In the genomic region with DNA sequence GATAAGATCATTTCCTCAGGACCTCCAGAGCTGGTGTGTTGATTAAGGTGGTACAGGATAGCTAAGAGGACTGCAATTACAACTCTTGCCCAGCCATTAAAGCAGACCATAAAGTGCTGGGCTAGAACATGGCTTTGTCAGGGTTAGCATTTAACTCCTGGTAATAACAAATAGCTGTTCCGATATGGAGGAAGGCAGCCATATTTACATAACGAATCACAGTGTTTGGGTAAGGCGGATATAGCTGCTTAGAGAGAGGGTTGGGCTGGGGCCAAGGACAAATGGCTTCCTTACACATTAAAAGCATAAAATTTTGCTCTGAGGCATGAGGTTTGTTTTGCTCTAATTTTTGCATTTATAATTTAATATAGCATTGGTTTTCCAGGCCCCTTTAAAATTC, we compare ENCODE assay signal across 1 cellular context.
TF ChIP-seq lines count a peak whose summit lies in the region.

No MANE protein-coding gene starts in this region.

TF ChIP-seq in HepG2, 621 proteins besides CTCF, POLR2A, EP300 and RAD21 (continued from another document and continues in another):
- no peak for TF ChIP-seq DPF2 (CRISPR knock-in tag; IDR thresholded peaks at IDR 0.05; ENCODE audit: borderline replicate concordance, low read depth)
- TF ChIP-seq, protein P1, sequence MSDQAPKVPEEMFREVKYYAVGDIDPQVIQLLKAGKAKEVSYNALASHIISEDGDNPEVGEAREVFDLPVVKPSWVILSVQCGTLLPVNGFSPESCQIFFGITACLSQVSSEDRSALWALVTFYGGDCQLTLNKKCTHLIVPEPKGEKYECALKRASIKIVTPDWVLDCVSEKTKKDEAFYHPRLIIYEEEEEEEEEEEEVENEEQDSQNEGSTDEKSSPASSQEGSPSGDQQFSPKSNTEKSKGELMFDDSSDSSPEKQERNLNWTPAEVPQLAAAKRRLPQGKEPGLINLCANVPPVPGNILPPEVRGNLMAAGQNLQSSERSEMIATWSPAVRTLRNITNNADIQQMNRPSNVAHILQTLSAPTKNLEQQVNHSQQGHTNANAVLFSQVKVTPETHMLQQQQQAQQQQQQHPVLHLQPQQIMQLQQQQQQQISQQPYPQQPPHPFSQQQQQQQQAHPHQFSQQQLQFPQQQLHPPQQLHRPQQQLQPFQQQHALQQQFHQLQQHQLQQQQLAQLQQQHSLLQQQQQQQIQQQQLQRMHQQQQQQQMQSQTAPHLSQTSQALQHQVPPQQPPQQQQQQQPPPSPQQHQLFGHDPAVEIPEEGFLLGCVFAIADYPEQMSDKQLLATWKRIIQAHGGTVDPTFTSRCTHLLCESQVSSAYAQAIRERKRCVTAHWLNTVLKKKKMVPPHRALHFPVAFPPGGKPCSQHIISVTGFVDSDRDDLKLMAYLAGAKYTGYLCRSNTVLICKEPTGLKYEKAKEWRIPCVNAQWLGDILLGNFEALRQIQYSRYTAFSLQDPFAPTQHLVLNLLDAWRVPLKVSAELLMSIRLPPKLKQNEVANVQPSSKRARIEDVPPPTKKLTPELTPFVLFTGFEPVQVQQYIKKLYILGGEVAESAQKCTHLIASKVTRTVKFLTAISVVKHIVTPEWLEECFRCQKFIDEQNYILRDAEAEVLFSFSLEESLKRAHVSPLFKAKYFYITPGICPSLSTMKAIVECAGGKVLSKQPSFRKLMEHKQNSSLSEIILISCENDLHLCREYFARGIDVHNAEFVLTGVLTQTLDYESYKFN (CRISPR knock-in tag; conservative IDR thresholded peaks at IDR 0.05): peak; percentile 70
- TF ChIP-seq MIER3 (CRISPR knock-in tag; IDR thresholded peaks at IDR 0.05; ENCODE audit: borderline replicate concordance): no peak
- TF ChIP-seq PRMT3 (CRISPR knock-in tag; IDR thresholded peaks at IDR 0.05; ENCODE audit: borderline replicate concordance, low read depth): no peak
- TF ChIP-seq MTF1 (CRISPR knock-in tag; IDR thresholded peaks at IDR 0.05): no peak
- TF ChIP-seq, protein P2, sequence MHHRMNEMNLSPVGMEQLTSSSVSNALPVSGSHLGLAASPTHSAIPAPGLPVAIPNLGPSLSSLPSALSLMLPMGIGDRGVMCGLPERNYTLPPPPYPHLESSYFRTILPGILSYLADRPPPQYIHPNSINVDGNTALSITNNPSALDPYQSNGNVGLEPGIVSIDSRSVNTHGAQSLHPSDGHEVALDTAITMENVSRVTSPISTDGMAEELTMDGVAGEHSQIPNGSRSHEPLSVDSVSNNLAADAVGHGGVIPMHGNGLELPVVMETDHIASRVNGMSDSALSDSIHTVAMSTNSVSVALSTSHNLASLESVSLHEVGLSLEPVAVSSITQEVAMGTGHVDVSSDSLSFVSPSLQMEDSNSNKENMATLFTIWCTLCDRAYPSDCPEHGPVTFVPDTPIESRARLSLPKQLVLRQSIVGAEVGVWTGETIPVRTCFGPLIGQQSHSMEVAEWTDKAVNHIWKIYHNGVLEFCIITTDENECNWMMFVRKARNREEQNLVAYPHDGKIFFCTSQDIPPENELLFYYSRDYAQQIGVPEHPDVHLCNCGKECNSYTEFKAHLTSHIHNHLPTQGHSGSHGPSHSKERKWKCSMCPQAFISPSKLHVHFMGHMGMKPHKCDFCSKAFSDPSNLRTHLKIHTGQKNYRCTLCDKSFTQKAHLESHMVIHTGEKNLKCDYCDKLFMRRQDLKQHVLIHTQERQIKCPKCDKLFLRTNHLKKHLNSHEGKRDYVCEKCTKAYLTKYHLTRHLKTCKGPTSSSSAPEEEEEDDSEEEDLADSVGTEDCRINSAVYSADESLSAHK (CRISPR knock-in tag; IDR thresholded peaks at IDR 0.05; ENCODE audit: borderline replicate concordance): no peak
- TF ChIP-seq KLF13 (CRISPR knock-in tag; IDR thresholded peaks at IDR 0.05): no peak
- no peak for TF ChIP-seq WIZ (CRISPR knock-in tag; IDR thresholded peaks at IDR 0.05)
- TF ChIP-seq ZNF446 (CRISPR knock-in tag; IDR thresholded peaks at IDR 0.05): no peak
- TF ChIP-seq SMYD3 (CRISPR knock-in tag; IDR thresholded peaks at IDR 0.05): no peak
- TF ChIP-seq POLR2AphosphoS5 (IDR thresholded peaks at IDR 0.05; ENCODE audit: low read depth, low read length): no peak
- TF ChIP-seq ZBTB20 (CRISPR knock-in tag; IDR thresholded peaks at IDR 0.05; ENCODE audit: borderline replicate concordance, low read depth): no peak
- TF ChIP-seq, protein P3, sequence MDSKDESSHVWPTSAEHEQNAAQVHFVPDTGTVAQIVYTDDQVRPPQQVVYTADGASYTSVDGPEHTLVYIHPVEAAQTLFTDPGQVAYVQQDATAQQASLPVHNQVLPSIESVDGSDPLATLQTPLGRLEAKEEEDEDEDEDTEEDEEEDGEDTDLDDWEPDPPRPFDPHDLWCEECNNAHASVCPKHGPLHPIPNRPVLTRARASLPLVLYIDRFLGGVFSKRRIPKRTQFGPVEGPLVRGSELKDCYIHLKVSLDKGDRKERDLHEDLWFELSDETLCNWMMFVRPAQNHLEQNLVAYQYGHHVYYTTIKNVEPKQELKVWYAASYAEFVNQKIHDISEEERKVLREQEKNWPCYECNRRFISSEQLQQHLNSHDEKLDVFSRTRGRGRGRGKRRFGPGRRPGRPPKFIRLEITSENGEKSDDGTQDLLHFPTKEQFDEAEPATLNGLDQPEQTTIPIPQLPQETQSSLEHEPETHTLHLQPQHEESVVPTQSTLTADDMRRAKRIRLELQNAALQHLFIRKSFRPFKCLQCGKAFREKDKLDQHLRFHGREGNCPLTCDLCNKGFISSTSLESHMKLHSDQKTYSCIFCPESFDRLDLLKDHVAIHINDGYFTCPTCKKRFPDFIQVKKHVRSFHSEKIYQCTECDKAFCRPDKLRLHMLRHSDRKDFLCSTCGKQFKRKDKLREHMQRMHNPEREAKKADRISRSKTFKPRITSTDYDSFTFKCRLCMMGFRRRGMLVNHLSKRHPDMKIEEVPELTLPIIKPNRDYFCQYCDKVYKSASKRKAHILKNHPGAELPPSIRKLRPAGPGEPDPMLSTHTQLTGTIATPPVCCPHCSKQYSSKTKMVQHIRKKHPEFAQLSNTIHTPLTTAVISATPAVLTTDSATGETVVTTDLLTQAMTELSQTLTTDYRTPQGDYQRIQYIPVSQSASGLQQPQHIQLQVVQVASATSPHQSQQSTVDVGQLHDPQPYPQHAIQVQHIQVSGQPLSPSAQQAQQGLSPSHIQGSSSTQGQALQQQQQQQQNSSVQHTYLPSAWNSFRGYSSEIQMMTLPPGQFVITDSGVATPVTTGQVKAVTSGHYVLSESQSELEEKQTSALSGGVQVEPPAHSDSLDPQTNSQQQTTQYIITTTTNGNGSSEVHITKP (CRISPR knock-in tag; IDR thresholded peaks at IDR 0.05; ENCODE audit: low read depth): no peak
- TF ChIP-seq, protein P4, sequence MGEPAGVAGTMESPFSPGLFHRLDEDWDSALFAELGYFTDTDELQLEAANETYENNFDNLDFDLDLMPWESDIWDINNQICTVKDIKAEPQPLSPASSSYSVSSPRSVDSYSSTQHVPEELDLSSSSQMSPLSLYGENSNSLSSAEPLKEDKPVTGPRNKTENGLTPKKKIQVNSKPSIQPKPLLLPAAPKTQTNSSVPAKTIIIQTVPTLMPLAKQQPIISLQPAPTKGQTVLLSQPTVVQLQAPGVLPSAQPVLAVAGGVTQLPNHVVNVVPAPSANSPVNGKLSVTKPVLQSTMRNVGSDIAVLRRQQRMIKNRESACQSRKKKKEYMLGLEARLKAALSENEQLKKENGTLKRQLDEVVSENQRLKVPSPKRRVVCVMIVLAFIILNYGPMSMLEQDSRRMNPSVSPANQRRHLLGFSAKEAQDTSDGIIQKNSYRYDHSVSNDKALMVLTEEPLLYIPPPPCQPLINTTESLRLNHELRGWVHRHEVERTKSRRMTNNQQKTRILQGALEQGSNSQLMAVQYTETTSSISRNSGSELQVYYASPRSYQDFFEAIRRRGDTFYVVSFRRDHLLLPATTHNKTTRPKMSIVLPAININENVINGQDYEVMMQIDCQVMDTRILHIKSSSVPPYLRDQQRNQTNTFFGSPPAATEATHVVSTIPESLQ (CRISPR knock-in tag; conservative IDR thresholded peaks at IDR 0.05): no peak
- no peak for TF ChIP-seq SP140L (CRISPR knock-in tag; IDR thresholded peaks at IDR 0.05; ENCODE audit: borderline replicate concordance)
- TF ChIP-seq, protein P5, sequence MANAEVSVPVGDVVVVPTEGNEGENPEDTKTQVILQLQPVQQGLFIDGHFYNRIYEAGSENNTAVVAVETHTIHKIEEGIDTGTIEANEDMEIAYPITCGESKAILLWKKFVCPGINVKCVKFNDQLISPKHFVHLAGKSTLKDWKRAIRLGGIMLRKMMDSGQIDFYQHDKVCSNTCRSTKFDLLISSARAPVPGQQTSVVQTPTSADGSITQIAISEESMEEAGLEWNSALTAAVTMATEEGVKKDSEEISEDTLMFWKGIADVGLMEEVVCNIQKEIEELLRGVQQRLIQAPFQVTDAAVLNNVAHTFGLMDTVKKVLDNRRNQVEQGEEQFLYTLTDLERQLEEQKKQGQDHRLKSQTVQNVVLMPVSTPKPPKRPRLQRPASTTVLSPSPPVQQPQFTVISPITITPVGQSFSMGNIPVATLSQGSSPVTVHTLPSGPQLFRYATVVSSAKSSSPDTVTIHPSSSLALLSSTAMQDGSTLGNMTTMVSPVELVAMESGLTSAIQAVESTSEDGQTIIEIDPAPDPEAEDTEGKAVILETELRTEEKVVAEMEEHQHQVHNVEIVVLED (CRISPR knock-in tag; IDR thresholded peaks at IDR 0.05; ENCODE audit: borderline replicate concordance): no peak
- no peak for TF ChIP-seq ZNF33B (CRISPR knock-in tag; IDR thresholded peaks at IDR 0.05)
- TF ChIP-seq SRSF9 (IDR thresholded peaks at IDR 0.05; ENCODE audit: borderline replicate concordance, insufficient read depth, low read depth, low read length, poor library complexity, severe bottlenecking): no peak
- TF ChIP-seq, protein P6, sequence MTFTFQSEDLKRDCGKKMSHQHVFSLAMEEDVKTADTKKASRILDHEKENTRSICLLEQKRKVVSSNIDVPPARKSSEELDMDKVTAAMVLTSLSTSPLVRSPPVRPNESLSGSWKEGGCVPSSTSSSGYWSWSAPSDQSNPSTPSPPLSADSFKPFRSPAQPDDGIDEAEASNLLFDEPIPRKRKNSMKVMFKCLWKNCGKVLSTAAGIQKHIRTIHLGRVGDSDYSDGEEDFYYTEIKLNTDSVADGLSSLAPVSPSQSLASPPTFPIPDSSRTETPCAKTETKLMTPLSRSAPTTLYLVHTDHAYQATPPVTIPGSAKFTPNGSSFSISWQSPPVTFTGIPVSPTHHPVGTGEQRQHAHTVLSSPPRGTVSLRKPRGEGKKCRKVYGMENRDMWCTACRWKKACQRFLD (CRISPR knock-in tag; IDR thresholded peaks at IDR 0.05; ENCODE audit: borderline replicate concordance): no peak
- TF ChIP-seq CBFB (CRISPR knock-in tag; IDR thresholded peaks at IDR 0.05): no peak
- TF ChIP-seq RAD51 (IDR thresholded peaks at IDR 0.05; ENCODE audit: borderline replicate concordance): no peak
- no peak for TF ChIP-seq HOXD1 (CRISPR knock-in tag; IDR thresholded peaks at IDR 0.05)
- TF ChIP-seq ZSCAN21 (CRISPR knock-in tag; IDR thresholded peaks at IDR 0.05; ENCODE audit: borderline replicate concordance): no peak
- TF ChIP-seq ZNF180 (CRISPR knock-in tag; IDR thresholded peaks at IDR 0.05; ENCODE audit: borderline replicate concordance, low read depth): no peak
- TF ChIP-seq, protein P7, sequence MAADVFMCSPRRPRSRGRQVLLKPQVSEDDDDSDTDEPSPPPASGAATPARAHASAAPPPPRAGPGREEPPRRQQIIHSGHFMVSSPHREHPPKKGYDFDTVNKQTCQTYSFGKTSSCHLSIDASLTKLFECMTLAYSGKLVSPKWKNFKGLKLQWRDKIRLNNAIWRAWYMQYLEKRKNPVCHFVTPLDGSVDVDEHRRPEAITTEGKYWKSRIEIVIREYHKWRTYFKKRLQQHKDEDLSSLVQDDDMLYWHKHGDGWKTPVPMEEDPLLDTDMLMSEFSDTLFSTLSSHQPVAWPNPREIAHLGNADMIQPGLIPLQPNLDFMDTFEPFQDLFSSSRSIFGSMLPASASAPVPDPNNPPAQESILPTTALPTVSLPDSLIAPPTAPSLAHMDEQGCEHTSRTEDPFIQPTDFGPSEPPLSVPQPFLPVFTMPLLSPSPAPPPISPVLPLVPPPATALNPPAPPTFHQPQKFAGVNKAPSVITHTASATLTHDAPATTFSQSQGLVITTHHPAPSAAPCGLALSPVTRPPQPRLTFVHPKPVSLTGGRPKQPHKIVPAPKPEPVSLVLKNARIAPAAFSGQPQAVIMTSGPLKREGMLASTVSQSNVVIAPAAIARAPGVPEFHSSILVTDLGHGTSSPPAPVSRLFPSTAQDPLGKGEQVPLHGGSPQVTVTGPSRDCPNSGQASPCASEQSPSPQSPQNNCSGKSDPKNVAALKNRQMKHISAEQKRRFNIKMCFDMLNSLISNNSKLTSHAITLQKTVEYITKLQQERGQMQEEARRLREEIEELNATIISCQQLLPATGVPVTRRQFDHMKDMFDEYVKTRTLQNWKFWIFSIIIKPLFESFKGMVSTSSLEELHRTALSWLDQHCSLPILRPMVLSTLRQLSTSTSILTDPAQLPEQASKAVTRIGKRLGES (CRISPR knock-in tag; IDR thresholded peaks at IDR 0.05; ENCODE audit: borderline replicate concordance): no peak
- TF ChIP-seq, protein P8, sequence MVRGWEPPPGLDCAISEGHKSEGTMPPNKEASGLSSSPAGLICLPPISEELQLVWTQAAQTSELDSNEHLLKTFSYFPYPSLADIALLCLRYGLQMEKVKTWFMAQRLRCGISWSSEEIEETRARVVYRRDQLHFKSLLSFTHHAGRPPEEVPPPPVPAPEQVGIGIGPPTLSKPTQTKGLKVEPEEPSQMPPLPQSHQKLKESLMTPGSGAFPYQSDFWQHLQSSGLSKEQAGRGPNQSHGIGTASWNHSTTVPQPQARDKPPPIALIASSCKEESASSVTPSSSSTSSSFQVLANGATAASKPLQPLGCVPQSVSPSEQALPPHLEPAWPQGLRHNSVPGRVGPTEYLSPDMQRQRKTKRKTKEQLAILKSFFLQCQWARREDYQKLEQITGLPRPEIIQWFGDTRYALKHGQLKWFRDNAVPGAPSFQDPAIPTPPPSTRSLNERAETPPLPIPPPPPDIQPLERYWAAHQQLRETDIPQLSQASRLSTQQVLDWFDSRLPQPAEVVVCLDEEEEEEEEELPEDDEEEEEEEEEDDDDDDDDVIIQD (CRISPR knock-in tag; IDR thresholded peaks at IDR 0.05; ENCODE audit: low read depth): peak; percentile 94
- no peak for TF ChIP-seq HNRNPL (IDR thresholded peaks at IDR 0.05; ENCODE audit: low read depth, low read length)
- peak; percentile 93 for TF ChIP-seq HMG20B (CRISPR knock-in tag; conservative IDR thresholded peaks at IDR 0.05)
- TF ChIP-seq ZNF567 (CRISPR knock-in tag; IDR thresholded peaks at IDR 0.05; ENCODE audit: borderline replicate concordance): no peak
- no peak for TF ChIP-seq NRL (CRISPR knock-in tag; IDR thresholded peaks at IDR 0.05; ENCODE audit: borderline replicate concordance)
- no peak for TF ChIP-seq ZC3H13 (CRISPR knock-in tag; IDR thresholded peaks at IDR 0.05)
- TF ChIP-seq ZFP62 (CRISPR knock-in tag; IDR thresholded peaks at IDR 0.05): no peak
- TF ChIP-seq TAF15 (IDR thresholded peaks at IDR 0.05; ENCODE audit: low read depth, low read length, poor library complexity, severe bottlenecking): no peak
- peak; percentile 11; the same call in 1 of the 2 replicates for TF ChIP-seq CREM (IDR thresholded peaks at IDR 0.05)
- no peak for TF ChIP-seq CREM (CRISPR knock-in tag; IDR thresholded peaks at IDR 0.05)
- TF ChIP-seq, protein P9, sequence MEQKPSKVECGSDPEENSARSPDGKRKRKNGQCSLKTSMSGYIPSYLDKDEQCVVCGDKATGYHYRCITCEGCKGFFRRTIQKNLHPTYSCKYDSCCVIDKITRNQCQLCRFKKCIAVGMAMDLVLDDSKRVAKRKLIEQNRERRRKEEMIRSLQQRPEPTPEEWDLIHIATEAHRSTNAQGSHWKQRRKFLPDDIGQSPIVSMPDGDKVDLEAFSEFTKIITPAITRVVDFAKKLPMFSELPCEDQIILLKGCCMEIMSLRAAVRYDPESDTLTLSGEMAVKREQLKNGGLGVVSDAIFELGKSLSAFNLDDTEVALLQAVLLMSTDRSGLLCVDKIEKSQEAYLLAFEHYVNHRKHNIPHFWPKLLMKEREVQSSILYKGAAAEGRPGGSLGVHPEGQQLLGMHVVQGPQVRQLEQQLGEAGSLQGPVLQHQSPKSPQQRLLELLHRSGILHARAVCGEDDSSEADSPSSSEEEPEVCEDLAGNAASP (CRISPR knock-in tag; IDR thresholded peaks at IDR 0.05; ENCODE audit: borderline replicate concordance): peak; percentile 68; the same call in 1 of the 2 replicates
- TF ChIP-seq ZNF282 (IDR thresholded peaks at IDR 0.05; ENCODE audit: partially characterized antibody): no peak
- no peak for TF ChIP-seq XRCC5 (optimal IDR thresholded peaks at IDR 0.05; ENCODE audit: low read length)
